In the genomic region with DNA sequence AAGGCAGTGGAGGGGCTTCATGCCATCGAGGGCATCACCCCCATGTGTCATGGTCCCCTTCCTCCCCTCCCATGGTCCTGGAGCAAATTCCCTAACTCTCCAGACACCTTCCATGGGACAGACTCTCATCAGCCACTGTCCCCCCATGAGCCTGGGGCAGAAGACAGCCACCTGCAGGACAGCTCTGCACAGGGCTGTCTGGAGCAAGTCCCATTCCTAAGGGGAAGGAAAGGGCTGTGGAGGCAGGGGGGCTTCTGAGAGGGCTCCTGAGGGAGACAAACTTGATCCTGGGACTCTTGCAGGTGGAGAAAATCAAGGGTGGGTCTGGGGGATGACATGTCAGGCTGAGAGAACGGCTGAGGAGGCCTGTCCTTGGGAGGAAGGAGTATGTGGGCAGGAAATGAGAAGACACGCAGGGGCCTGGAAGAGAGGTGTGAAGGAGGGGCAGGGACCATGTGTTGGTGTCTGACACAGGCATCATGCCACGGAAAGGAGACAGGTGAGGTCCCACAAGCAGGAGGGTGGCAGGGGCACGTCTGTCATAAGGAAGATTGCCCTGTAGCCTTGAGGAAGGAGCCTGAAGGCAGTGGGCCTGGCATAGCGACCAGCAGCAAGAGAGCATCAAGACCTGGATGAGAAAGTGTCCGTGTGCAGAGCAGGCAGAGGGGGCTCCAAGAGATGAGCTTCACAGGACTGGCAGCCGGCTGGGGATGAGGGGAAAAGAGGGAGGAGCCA, we compare ENCODE assay signal across 22 cellular contexts. TPM values are rescaled to one million over a fixed set of nuclear protein-coding genes. Genes with fewer than 3 reads are reported as not detected.
DNase-seq lines count a peak whose midpoint lies in the region; ATAC-seq and TF ChIP-seq lines count a peak whose summit lies in the region.
"Had no signal": no experiment of that assay in that cellular context is flagged by ENCODE, and none has a peak within 500 bp of the region (broad histone marks: within the 10 kb centered on the region; RNA-seq: fewer than 3 reads in every experiment).

No MANE protein-coding gene starts in this region.

- 73 to 77% methylated on average over 8 of the region's 8 CpGs for WGBS in sigmoid colon, 2 donors

- CTCF ChIA-PET in T-cell (lab: Charles Lee) = no interaction called here

- H3K27ac ChIP-seq in right atrium auricular region (no peak overlapping the region), sigmoid colon (no peak overlapping the region)
- H3K27ac ChIP-seq: psoas muscle, skin epidermis had no signal

- peak; percentile 23 for DNase-seq in right atrium auricular region (ENCODE audit: low spot score)
- DNase-seq in cardiac septum (ENCODE audit: low spot score) = no peak
- DNase-seq in T-cell = no peak
- no peak for DNase-seq in effector memory CD8-positive, alpha-beta T cell
- DNase-seq in sigmoid colon = peak; percentile 39
- no peak for DNase-seq in SKM-1 treated with dmso at 0.1 percent for 144 hours (lab: John Stamatoyannopoulos, UW; ENCODE audit: unreplicated experiment)
- no peak for DNase-seq in natural killer cell
- DNase-seq: activated gamma-delta T cell; foreskin melanocyte; H7; hippocampal formation; KBM-7; NCI-H1694 treated with DMSO at 0.1 percent for 48 hours; NCI-H526; psoas muscle; stimulated activated naive B cell treated with anti-CD40 and anti-IgM and Interleukin-4, amounts not matched to agents 10 μg/mL and 1 μg/mL and 100 μg/mL, for 72 hours had no signal

- H3K9me3 Mint-ChIP-seq in T-cell (no peaks in the 10 kb centered on the region), natural killer cell (no peaks in the 10 kb centered on the region)
- H3K9me3 Mint-ChIP-seq in effector memory CD8-positive, alpha-beta T cell = no peaks in the 10 kb centered on the region
- H3K9me3 Mint-ChIP-seq: stimulated activated naive B cell treated with anti-CD40 and anti-IgM and Interleukin-4, amounts not matched to agents 10 μg/mL and 1 μg/mL and 100 μg/mL, for 72 hours had no signal

- intact Hi-C loops in cardiac septum (cut with DNase I) (no loop called here), sigmoid colon (cut with DNase I) (no loop called here), natural killer cell (cut with micrococcal nuclease) (no loop called here)

- H3K36me3 ChIP-seq in right atrium auricular region = no peaks in the 10 kb centered on the region
- H3K36me3 ChIP-seq in sigmoid colon = no peaks in the 10 kb centered on the region

- H3K36me3 Mint-ChIP-seq in T-cell (no peaks in the 10 kb centered on the region), natural killer cell (no peaks in the 10 kb centered on the region)
- H3K36me3 Mint-ChIP-seq in effector memory CD8-positive, alpha-beta T cell (ENCODE audit: insufficient read depth) = no peaks in the 10 kb centered on the region
- H3K36me3 Mint-ChIP-seq: stimulated activated naive B cell treated with anti-CD40 and anti-IgM and Interleukin-4, amounts not matched to agents 10 μg/mL and 1 μg/mL and 100 μg/mL, for 72 hours had no signal

- H3K4me1 ChIP-seq in right atrium auricular region = peaks cover 0 to 18% of the 10 kb centered on the region in 2 donors
- peaks cover 0 to 7% (median 0%) of the 10 kb centered on the region in 4 donors for H3K4me1 ChIP-seq in sigmoid colon
- H3K4me1 ChIP-seq: psoas muscle had no signal

- no peak for TF ChIP-seq POLR2A in sigmoid colon (IDR thresholded peaks at IDR 0.05)

- H3K4me1 Mint-ChIP-seq in T-cell (peaks cover 29 to 40% (median 32%) of the 10 kb centered on the region in 3 donors), natural killer cell (peaks cover 0 to 9% of the 10 kb centered on the region in 2 donors)
- peaks cover 5 to 9% of the 10 kb centered on the region in 2 donors for H3K4me1 Mint-ChIP-seq in effector memory CD8-positive, alpha-beta T cell (ENCODE audit: low read depth in 2 of 2)

- no peaks in the 10 kb centered on the region for H3K27me3 Mint-ChIP-seq in T-cell
- peaks cover 0 to 20% of the 10 kb centered on the region in 2 donors for H3K27me3 Mint-ChIP-seq in effector memory CD8-positive, alpha-beta T cell
- H3K27me3 Mint-ChIP-seq in natural killer cell (ENCODE audit: low read depth in 2 of 2) = peaks cover 0 to 3% of the 10 kb centered on the region in 2 donors

- H3K4me3 Mint-ChIP-seq in T-cell (peak overlapping the region in 1 of 3 donors; percentile 75), natural killer cell (no peak overlapping the region)
- peak overlapping the region in 1 of 2 donors; percentile 18 for H3K4me3 Mint-ChIP-seq in effector memory CD8-positive, alpha-beta T cell
- H3K4me3 Mint-ChIP-seq: stimulated activated naive B cell treated with anti-CD40 and anti-IgM and Interleukin-4, amounts not matched to agents 10 μg/mL and 1 μg/mL and 100 μg/mL, for 72 hours had no signal

- H3K27ac Mint-ChIP-seq in T-cell (peak overlapping the region; percentile 55 to 72), natural killer cell (no peak overlapping the region)
- peak overlapping the region; percentile 3 to 11 for H3K27ac Mint-ChIP-seq in effector memory CD8-positive, alpha-beta T cell
- H3K27ac Mint-ChIP-seq: stimulated activated naive B cell treated with anti-CD40 and anti-IgM and Interleukin-4, amounts not matched to agents 10 μg/mL and 1 μg/mL and 100 μg/mL, for 72 hours had no signal

- H3K4me3 ChIP-seq in right atrium auricular region (no peak overlapping the region), sigmoid colon (no peak overlapping the region)
- H3K4me3 ChIP-seq: psoas muscle, skin epidermis had no signal

- TF ChIP-seq CTCF in right atrium auricular region (IDR thresholded peaks at IDR 0.05) (no peak), sigmoid colon (IDR thresholded peaks at IDR 0.05) (no peak), natural killer cell (IDR thresholded peaks at IDR 0.05) (no peak)

- no peaks in the 10 kb centered on the region for H3K27me3 ChIP-seq in right atrium auricular region
- H3K27me3 ChIP-seq in sigmoid colon = peaks cover 0 to 3% (median 0%) of the 10 kb centered on the region in 3 donors

- POLR2A ChIA-PET in T-cell (lab: Charles Lee) = no interaction called here

- no peaks in the 10 kb centered on the region for H3K9me3 ChIP-seq in right atrium auricular region
- H3K9me3 ChIP-seq in sigmoid colon = no peaks in the 10 kb centered on the region
- H3K9me3 ChIP-seq: psoas muscle had no signal

- no peak for ATAC-seq in T-cell (replicated peaks in 1 of 4)
- no peak for ATAC-seq in effector memory CD8-positive, alpha-beta T cell (replicated peaks)
- ATAC-seq in HG02610 (IDR thresholded peaks at IDR 0.05; ENCODE audit: unreplicated experiment) = no peak
- ATAC-seq in natural killer cell = no peak
- ATAC-seq: psoas muscle; SK-N-SH treated with all-trans-retinoic acid at 6 μM for 48 hours; stimulated activated naive B cell treated with anti-CD40 and anti-IgM and Interleukin-4, amounts not matched to agents 10 μg/mL and 1 μg/mL and 100 μg/mL, for 72 hours had no signal

- no peak for TF ChIP-seq EP300 in sigmoid colon (IDR thresholded peaks at IDR 0.05)

RNA-seq across cellular contexts. Expression of a gene that starts 14.4 kb away (rescaled TPM):
- total RNA-seq in right atrium auricular region = 1 to 10 TPM in 1 of 2 donors, under 1 TPM in 1; 0.63 to 1.9 TPM
- total RNA-seq in cardiac septum = 1.7 TPM
- 1 to 10 TPM in 1 of 5 donors, under 1 TPM in 4; 0.14 to 1.4 (median 0.46) TPM for total RNA-seq in T-cell
- 10 to 100 TPM in 1 of 4 donors, 1 to 10 TPM in 3; 3.8 to 11.9 (median 4.9) TPM for total RNA-seq in sigmoid colon
- polyA plus RNA-seq in sigmoid colon = under 1 TPM in 1 of 3 donors, not detected in 2; 0.67 TPM
- total RNA-seq in natural killer cell = not detected
- total RNA-seq: epithelial cell of proximal tubule, H7, mononuclear cell had no signal

RNA-seq across cellular contexts. Expression of a gene that starts 36.7 kb away (rescaled TPM):
- total RNA-seq in right atrium auricular region (under 1 TPM in 1 of 2 donors, not detected in 1; 0.16 TPM), cardiac septum (not detected), T-cell (not detected), sigmoid colon (not detected), natural killer cell (not detected)
- not detected for polyA plus RNA-seq in sigmoid colon
- total RNA-seq: astrocyte, epithelial cell of proximal tubule, H7, mononuclear cell, psoas muscle had no signal
- polyA plus RNA-seq: psoas muscle had no signal

Comparison
In these comparisons a context has a peak if more than half of its experiments do, and no peak if none do; other contexts are left out.
1. DNase-seq: peak in right atrium auricular region (single experiment) and sigmoid colon (single experiment); none in cardiac septum (single experiment), T-cell (0 of 34), effector memory CD8-positive, alpha-beta T cell (0 of 3), SKM-1 treated with dmso at 0.1 percent for 144 hours (single experiment) and natural killer cell (single experiment).
2. H3K27ac Mint-ChIP-seq: peak in T-cell (2 of 2) and effector memory CD8-positive, alpha-beta T cell (2 of 2); none in natural killer cell (0 of 2).